8 cellular contexts compared by ENCODE assay signal in genomic region chr5:54785729-54786548, GRCh38.
A peak's percentile ranks its signal among the peaks of the same experiment; 100 is the strongest.
DNase-seq lines count a peak whose midpoint lies in the region; ATAC-seq, FAIRE-seq and TF ChIP-seq lines count a peak whose summit lies in the region.

No MANE protein-coding gene starts in this region.

- TF ChIP-seq EP300 in GM12878 (IDR thresholded peaks at IDR 0.05; ENCODE audit: borderline replicate concordance in 1 of 2, control insufficient read depth in 1 of 2, low read depth in 2 of 2, low read length in 2 of 2), result no peak

- H4K20me1 ChIP-seq in GM12878 (ENCODE audit: control insufficient read depth, insufficient read depth), result no peaks in the 10 kb centered on the region

- H3K4me3 ChIP-seq in GM12878, result no peak overlapping the region

- no peak overlapping the region for H3K4me3 Mint-ChIP-seq in activated CD4-positive, alpha-beta T cell treated with anti-CD3 and anti-CD28 coated beads for 36 hours

- H3K27me3 ChIP-seq in GM12878 (replicated peaks in 1 of 2; ENCODE audit: control insufficient read depth in 2 of 2, insufficient read depth in 2 of 2, low read length in 1 of 2), result no peaks in the 10 kb centered on the region

- WGBS in GM12878 (ENCODE audit: insufficient coverage, insufficient replicate concordance, low lambda C conversion rate, missing lambda C conversion rate), result 22% methylated on average over 9 of the region's 9 CpGs

- DNase-seq in GM12878 (ENCODE audit: low read depth, low spot score), result peak; percentile 45
- peak; percentile 83 for DNase-seq in medulla oblongata (ENCODE audit: extremely low spot score)
- no peak for DNase-seq in activated CD4-positive, alpha-beta T cell treated with anti-CD3 and anti-CD28 coated beads for 36 hours
- DNase-seq in NCI-H2196 treated with DMSO at 0.1 percent for 48 hours (lab: John Stamatoyannopoulos, UW; ENCODE audit: unreplicated experiment), result no peak
- no peak for DNase-seq in stimulated activated CD4-positive, alpha-beta T cell treated with anti-CD3 and anti-CD28 coated beads, Interleukin-4, amount 100 ng/mL, for 4 hours
- no peak for DNase-seq in islet precursor cell

- H3K4me2 ChIP-seq in GM12878 (ENCODE audit: control insufficient read depth, insufficient read depth), result 0 out of 2 replicates have a peak overlapping the region, but pooled peaks have one; percentile 22

- H3K9me3 Mint-ChIP-seq in activated CD4-positive, alpha-beta T cell treated with anti-CD3 and anti-CD28 coated beads for 36 hours (ENCODE audit: low read depth), result peaks cover 3% of the 10 kb centered on the region

- no peaks in the 10 kb centered on the region for H3K36me3 Mint-ChIP-seq in activated CD4-positive, alpha-beta T cell treated with anti-CD3 and anti-CD28 coated beads for 36 hours (ENCODE audit: low read depth)

- no peak for TF ChIP-seq CTCF in GM12878 (IDR thresholded peaks at IDR 0.05 in 2 of 3, conservative IDR thresholded peaks at IDR 0.05 in 1 of 3; ENCODE audit: control insufficient read depth in 2 of 3, extremely low read depth in 1 of 3, insufficient read depth in 1 of 3, low read depth in 3 of 3, low read length in 3 of 3)

- H2AFZ ChIP-seq in GM12878 (ENCODE audit: control insufficient read depth, low read depth, low read length), result no peak overlapping the region

- TF ChIP-seq POLR2A in GM12878 (IDR thresholded peaks at IDR 0.05; ENCODE audit: low read depth, low read length), result no peak

- H3K9ac ChIP-seq in GM12878 (ENCODE audit: control insufficient read depth, insufficient read depth, low read length), result no peak overlapping the region

- no peaks in the 10 kb centered on the region for H3K9me3 ChIP-seq in GM12878 (replicated peaks; ENCODE audit: control insufficient read depth, insufficient read depth, low read length)

- RAD21 ChIA-PET in GM12878 (lab: Charles Lee; ENCODE audit: unreplicated experiment), result interaction anchor here (1.2 kb wide), 1 partner anchor 15 kb away, joined by 3 read pairs; no protein-coding TSS in a partner anchor

- intact Hi-C loops in GM12878 (cut with micrococcal nuclease; ENCODE audit: unreplicated experiment), result no loop called here
- intact Hi-C loops in activated CD4-positive, alpha-beta T cell treated with anti-CD3 and anti-CD28 coated beads for 36 hours (cut with DNase I, micrococcal nuclease), result no loop called here

- H3K27ac ChIP-seq in GM12878 (ENCODE audit: control insufficient read depth, insufficient read depth), result peak overlapping the region; percentile 18; the same call in 1 of the 2 replicates

- in situ Hi-C loops in GM12878 (cut with MboI), result no loop called here

- no peaks in the 10 kb centered on the region for H3K27me3 Mint-ChIP-seq in activated CD4-positive, alpha-beta T cell treated with anti-CD3 and anti-CD28 coated beads for 36 hours

- ATAC-seq in GM18907 (IDR thresholded peaks at IDR 0.05; ENCODE audit: unreplicated experiment), result peak; percentile 68
- ATAC-seq in HG03342 (IDR thresholded peaks at IDR 0.05; ENCODE audit: unreplicated experiment), result peak; percentile 90
- ATAC-seq in GM12878, result peak; percentile 31; the same call in 1 of the 3 replicates
- ATAC-seq in activated CD4-positive, alpha-beta T cell treated with anti-CD3 and anti-CD28 coated beads for 36 hours, result no peak

- FAIRE-seq in GM12878 (lab: Jason Lieb, UNC), result no peak

- CTCF ChIA-PET in GM12878 (lab: Yijun Ruan, JAX), result no interaction called here
- CTCF ChIA-PET in activated CD4-positive, alpha-beta T cell treated with anti-CD3 and anti-CD28 coated beads for 36 hours (lab: Charles Lee), result no interaction called here

- TF ChIP-seq RAD21 in GM12878 (IDR thresholded peaks at IDR 0.05; ENCODE audit: insufficient read depth, low read depth, low read length), result no peak

- SMC1A ChIA-PET in GM12878 (lab: Charles Lee; ENCODE audit: uncharacterized antibody, unreplicated experiment), result no interaction called here

- peaks cover 13% of the 10 kb centered on the region for H3K4me1 ChIP-seq in GM12878 (ENCODE audit: control insufficient read depth, insufficient read depth, low read length)

- no peaks in the 10 kb centered on the region for H3K36me3 ChIP-seq in GM12878 (ENCODE audit: control insufficient read depth in 2 of 2, insufficient read depth in 2 of 2, low read length in 1 of 2)

- POLR2A ChIA-PET in GM12878 (lab: Charles Lee), result no interaction called here
- POLR2A ChIA-PET in activated CD4-positive, alpha-beta T cell treated with anti-CD3 and anti-CD28 coated beads for 36 hours (lab: Charles Lee), result no interaction called here

- no peaks in the 10 kb centered on the region for H3K79me2 ChIP-seq in GM12878 (ENCODE audit: control insufficient read depth, insufficient read depth, low read length)

- H3K4me1 Mint-ChIP-seq in activated CD4-positive, alpha-beta T cell treated with anti-CD3 and anti-CD28 coated beads for 36 hours, result no peaks in the 10 kb centered on the region

- no TSS peak for BruUV-seq in GM12878 (replicated peaks; lab: Mats Ljungman, UMichigan)

- no peak overlapping the region for H3K27ac Mint-ChIP-seq in activated CD4-positive, alpha-beta T cell treated with anti-CD3 and anti-CD28 coated beads for 36 hours

TF ChIP-seq in GM12878, 131 proteins besides CTCF, POLR2A, EP300 and RAD21:
- peak; percentile 76; the same call in 1 of the 2 replicates for TF ChIP-seq IRF4 (IDR thresholded peaks at IDR 0.05; ENCODE audit: low read depth, low read length)
- peak; percentile 57; the same call in 1 of the 2 replicates for TF ChIP-seq BCL11A (IDR thresholded peaks at IDR 0.05; ENCODE audit: low read depth, low read length)
- no peak for TF ChIP-seq BMI1 (IDR thresholded peaks at IDR 0.05; ENCODE audit: borderline replicate concordance)
- no peak for TF ChIP-seq CBX3 (IDR thresholded peaks at IDR 0.05; ENCODE audit: borderline replicate concordance, low read depth)
- peak; percentile 77 for TF ChIP-seq TCF3 (IDR thresholded peaks at IDR 0.05; ENCODE audit: borderline replicate concordance, insufficient read depth, low read depth, low read length)
- TF ChIP-seq SPI1 (IDR thresholded peaks at IDR 0.05; ENCODE audit: borderline replicate concordance, insufficient read depth, low read depth, low read length), result peak; percentile 93
- TF ChIP-seq JUNB (IDR thresholded peaks at IDR 0.05), result no peak
- TF ChIP-seq TCF12 (IDR thresholded peaks at IDR 0.05; ENCODE audit: low read depth, low read length), result peak; percentile 81; the same call in 1 of the 2 replicates
- no peak for TF ChIP-seq STAT3 (IDR thresholded peaks at IDR 0.05; ENCODE audit: low read depth, low read length)
- peak; percentile 32 for TF ChIP-seq USF1 (IDR thresholded peaks at IDR 0.05; ENCODE audit: borderline replicate concordance, extremely low read length, insufficient read depth, low read depth, low read length)
- TF ChIP-seq REST (IDR thresholded peaks at IDR 0.05; ENCODE audit: low read depth, low read length), result peak; percentile 29; the same call in 1 of the 2 replicates
- peak; percentile 50; the same call in 1 of the 2 replicates for TF ChIP-seq PAX5 (IDR thresholded peaks at IDR 0.05; ENCODE audit: borderline replicate concordance, low read depth, low read length)
- TF ChIP-seq EED (IDR thresholded peaks at IDR 0.05; ENCODE audit: low read depth), result 0 out of 2 replicates have a peak, but pooled peaks have one; percentile 29

Comparison
In these comparisons a context has a peak if more than half of its experiments do, and no peak if none do; other contexts are left out.
1. DNase-seq: peak in GM12878 (single experiment) and medulla oblongata (single experiment); none in activated CD4-positive, alpha-beta T cell treated with anti-CD3 and anti-CD28 coated beads for 36 hours (single experiment), NCI-H2196 treated with DMSO at 0.1 percent for 48 hours (single experiment), stimulated activated CD4-positive, alpha-beta T cell treated with anti-CD3 and anti-CD28 coated beads, Interleukin-4, amount 100 ng/mL, for 4 hours (0 of 2) and islet precursor cell (single experiment).